ENCODE assay signal across 9 cellular contexts in the genomic region with DNA sequence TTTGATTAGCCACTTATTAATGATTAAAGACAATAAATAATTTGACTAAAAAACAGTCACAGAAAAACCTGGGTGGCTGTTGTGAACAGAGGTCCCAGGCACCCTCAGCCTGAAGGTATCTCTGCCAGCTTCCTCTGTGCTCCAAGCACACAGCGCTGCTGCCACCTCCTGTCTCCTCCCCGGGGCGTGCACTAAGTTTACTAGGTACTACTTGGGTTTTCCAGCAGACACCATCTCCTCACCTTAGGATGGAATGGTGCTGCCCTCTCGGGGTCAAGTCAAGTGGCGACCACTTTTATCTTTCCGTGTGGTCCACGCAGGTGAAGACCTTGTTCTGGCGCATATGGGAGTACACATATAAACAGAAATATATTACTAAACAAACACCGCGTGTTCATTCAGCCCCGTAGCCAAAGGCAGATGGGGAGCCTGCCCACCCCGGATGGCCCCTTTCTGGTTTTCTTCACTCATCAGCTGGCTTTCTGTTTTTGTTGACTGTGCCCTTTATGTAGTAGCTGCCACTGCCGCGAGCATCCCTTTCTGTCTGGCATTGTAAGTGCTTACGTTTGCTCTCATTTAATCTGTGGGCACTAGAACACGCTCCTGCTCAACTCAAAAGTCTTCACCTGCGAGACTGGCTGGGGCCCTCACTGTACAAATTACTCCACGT.
DNase-seq lines count a peak whose midpoint lies in the region; ATAC-seq and TF ChIP-seq lines count a peak whose summit lies in the region.
"Had no signal": no experiment of that assay in that cellular context is flagged by ENCODE, and none has a peak within 500 bp of the region (broad histone marks: within the 10 kb centered on the region; RNA-seq: fewer than 3 reads in every experiment).

No MANE protein-coding gene starts in this region.

- peaks cover 13% of the 10 kb centered on the region for H3K4me1 Mint-ChIP-seq in neural crest cell

- intact Hi-C loops in OCI-LY7 (cut with micrococcal nuclease; ENCODE audit: unreplicated experiment), result loop anchor here (2.0 kb wide), 1 partner anchor 96 kb away; no protein-coding TSS in a partner anchor

- peaks cover 34% of the 10 kb centered on the region for H3K36me3 Mint-ChIP-seq in neural crest cell (ENCODE audit: low read depth)

- H3K27ac Mint-ChIP-seq in neural crest cell (ENCODE audit: unreplicated experiment), result no peak overlapping the region

- peak; percentile 38 for TF ChIP-seq CTCF in OCI-LY7 (conservative IDR thresholded peaks at IDR 0.05; ENCODE audit: low read length)
- no peak for TF ChIP-seq CTCF in neural crest cell (conservative IDR thresholded peaks at IDR 0.05)
- TF ChIP-seq CTCF in omental fat pad (IDR thresholded peaks at IDR 0.05), result no peak

- H3K4me3 Mint-ChIP-seq in neural crest cell, result peak overlapping the region; percentile 17
- H3K4me3 Mint-ChIP-seq: naive B cell had no signal

- H2AFZ ChIP-seq in OCI-LY7 (ENCODE audit: low read length), result no peak overlapping the region

- no peak overlapping the region for H3K4me2 ChIP-seq in OCI-LY7 (ENCODE audit: low read length)

- no peak for ATAC-seq in omental fat pad (ENCODE audit: low FRiP score)
- ATAC-seq in GM19467 (IDR thresholded peaks at IDR 0.05; ENCODE audit: unreplicated experiment), result no peak
- ATAC-seq in HG02884 (IDR thresholded peaks at IDR 0.05; ENCODE audit: unreplicated experiment), result no peak

- H3K9me2 ChIP-seq in OCI-LY7 (ENCODE audit: insufficient read depth, low read length), result no peaks in the 10 kb centered on the region

- no peaks in the 10 kb centered on the region for H3K27me3 ChIP-seq in effector memory CD4-positive, alpha-beta T cell (replicated peaks; ENCODE audit: control insufficient read depth, insufficient read depth, low read length, poor library complexity, severe bottlenecking)

- no peaks in the 10 kb centered on the region for H3K27me3 Mint-ChIP-seq in neural crest cell (ENCODE audit: low read depth)
- H3K27me3 Mint-ChIP-seq: naive B cell had no signal

- POLR2A ChIA-PET in OCI-LY7 (lab: Charles Lee), result no interaction called here

- no peak overlapping the region for H3K4me3 ChIP-seq in OCI-LY7 (ENCODE audit: low read depth, low read length, poor library complexity, severe bottlenecking)
- no peak overlapping the region for H3K4me3 ChIP-seq in effector memory CD4-positive, alpha-beta T cell (ENCODE audit: insufficient read depth, low read depth, low read length, poor library complexity, severe bottlenecking)

- no peaks in the 10 kb centered on the region for H4K20me1 ChIP-seq in OCI-LY7 (ENCODE audit: insufficient read depth, low read length)

- H3K9me3 Mint-ChIP-seq in neural crest cell, result no peaks in the 10 kb centered on the region
- H3K9me3 Mint-ChIP-seq: naive B cell had no signal

- no peak overlapping the region for H3K27ac ChIP-seq in OCI-LY7 (ENCODE audit: low read depth, low read length, poor library complexity, severe bottlenecking)
- H3K27ac ChIP-seq in effector memory CD4-positive, alpha-beta T cell (ENCODE audit: insufficient read depth, low read length, poor library complexity, severe bottlenecking), result no peak overlapping the region

- BruUV-seq in OCI-LY7 (replicated peaks; lab: Mats Ljungman, UMichigan), result no TSS peak

- H3K79me2 ChIP-seq in OCI-LY7 (ENCODE audit: insufficient read depth, low read depth, low read length), result no peaks in the 10 kb centered on the region

- peak; percentile 38 for DNase-seq in activated effector memory CD4-positive, alpha-beta T cell treated with Interleukin-2 at 50 U/mL for 16 hours
- no peak for DNase-seq in activated effector memory CD4-positive, alpha-beta T cell treated with anti-CD3 and anti-CD28 coated beads, Interleukin-2, amount 50 U/mL, for 16 hours
- DNase-seq in OCI-LY7 (ENCODE audit: low spot score) (peak; percentile 26), neural crest cell (ENCODE audit: low read depth, low spot score) (no peak), omental fat pad (ENCODE audit: low spot score) (no peak)
- peak in 2 of 3 donors; percentile 9 to 19 for DNase-seq in effector memory CD4-positive, alpha-beta T cell
- DNase-seq: naive B cell had no signal

- no peaks in the 10 kb centered on the region for H3K9me3 ChIP-seq in OCI-LY7 (ENCODE audit: low read length)
- H3K9me3 ChIP-seq in effector memory CD4-positive, alpha-beta T cell (ENCODE audit: control insufficient read depth, low read length), result no peaks in the 10 kb centered on the region

- H3K4me1 ChIP-seq in OCI-LY7 (ENCODE audit: insufficient read depth, low read length, poor library complexity, severe bottlenecking), result peaks cover 24% of the 10 kb centered on the region
- H3K4me1 ChIP-seq in effector memory CD4-positive, alpha-beta T cell (ENCODE audit: control insufficient read depth, insufficient read depth, low read length, poor library complexity, severe bottlenecking), result peaks cover 8% of the 10 kb centered on the region

- H3K36me3 ChIP-seq in OCI-LY7 (ENCODE audit: insufficient read depth, low read length), result peaks cover 81% of the 10 kb centered on the region
- no peaks in the 10 kb centered on the region for H3K36me3 ChIP-seq in effector memory CD4-positive, alpha-beta T cell (ENCODE audit: control insufficient read depth, insufficient read depth, low read length)

- CTCF ChIA-PET in OCI-LY7 (lab: Charles Lee; ENCODE audit: unreplicated experiment), result no interaction called here

Comparison
In these comparisons a context has a peak if more than half of its experiments do, and no peak if none do; other contexts are left out.
1. DNase-seq: peak in activated effector memory CD4-positive, alpha-beta T cell treated with Interleukin-2 at 50 U/mL for 16 hours (single experiment), OCI-LY7 (single experiment) and effector memory CD4-positive, alpha-beta T cell (2 of 3); none in activated effector memory CD4-positive, alpha-beta T cell treated with anti-CD3 and anti-CD28 coated beads, Interleukin-2, amount 50 U/mL, for 16 hours (single experiment), neural crest cell (single experiment) and omental fat pad (single experiment).